In the genomic region with DNA sequence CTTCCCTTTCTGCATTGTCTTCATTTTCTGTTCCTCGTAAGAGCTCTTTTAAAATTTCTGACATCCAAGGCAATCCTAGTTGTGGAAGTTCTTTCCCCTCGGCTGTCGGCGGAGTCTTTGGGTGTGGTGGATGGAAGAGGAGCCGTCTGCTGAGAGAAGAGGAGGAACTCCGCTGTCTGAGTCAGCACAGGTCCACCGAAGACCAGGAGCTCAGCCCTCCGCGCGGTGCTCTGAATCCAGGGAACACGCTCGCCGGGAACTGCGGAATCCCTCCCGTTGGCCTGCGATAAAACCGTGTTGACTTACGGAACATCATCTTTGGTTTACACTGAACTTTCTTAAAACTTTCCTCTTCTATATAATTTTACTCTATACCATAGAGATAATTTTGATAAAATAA, we compare ENCODE assay signal across 23 cellular contexts.
"Had no signal": no experiment of that assay in that cellular context is flagged by ENCODE, and none has a peak within 500 bp of the region (broad histone marks: within the 10 kb centered on the region; RNA-seq: fewer than 3 reads in every experiment).

No MANE protein-coding gene starts in this region.

- H3K9me3 ChIP-seq: heart left ventricle, left lung, neutrophil, sigmoid colon, testis had no signal

- H3K27ac ChIP-seq: heart left ventricle, left lung, neutrophil, sigmoid colon, skin epidermis, testis, tibial nerve had no signal

- ATAC-seq: heart left ventricle; left lung; naive thymus-derived CD4-positive, alpha-beta T cell; stimulated activated naive B cell treated with anti-CD40 and anti-IgM and Interleukin-4, amounts not matched to agents 10 μg/mL and 1 μg/mL and 100 μg/mL, for 72 hours; stimulated activated naive CD8-positive, alpha-beta T cell treated with anti-CD3 and anti-CD28 coated beads, Interleukin-15, amount 100 ng/mL, for 72 hours had no signal

- H3K4me3 ChIP-seq: heart left ventricle, left lung, sigmoid colon, skin epidermis, testis, tibial nerve had no signal

- H3K36me3 Mint-ChIP-seq: stimulated activated naive B cell treated with anti-CD40 and anti-IgM and Interleukin-4, amounts not matched to agents 10 μg/mL and 1 μg/mL and 100 μg/mL, for 72 hours had no signal

- H3K4me1 ChIP-seq: heart left ventricle, left lung, sigmoid colon, testis, tibial nerve had no signal

- H3K27ac Mint-ChIP-seq: endodermal cell; naive thymus-derived CD4-positive, alpha-beta T cell; nephron progenitor cell; stimulated activated naive B cell treated with anti-CD40 and anti-IgM and Interleukin-4, amounts not matched to agents 10 μg/mL and 1 μg/mL and 100 μg/mL, for 72 hours; stimulated activated naive CD8-positive, alpha-beta T cell treated with anti-CD3 and anti-CD28 coated beads, Interleukin-15, amount 100 ng/mL, for 72 hours had no signal

- H3K36me3 ChIP-seq: heart left ventricle, left lung, neutrophil, sigmoid colon, tibial nerve had no signal

- DNase-seq: cerebellar nuclear complex; dermis blood vessel endothelial cell; effector CD4-positive, alpha-beta T cell; endodermal cell; erythroblast; foreskin melanocyte; heart left ventricle; hippocampal formation; left lung; naive thymus-derived CD4-positive, alpha-beta T cell; nephron progenitor cell; sigmoid colon; stimulated activated CD4-positive, alpha-beta T cell treated with anti-CD3 and anti-CD28 coated beads, Interleukin-2, amount 100 ng/mL, for 24 hours; stimulated activated CD4-positive, alpha-beta T cell treated with anti-CD3 and anti-CD28 coated beads, Interleukin-4, amount 100 ng/mL, for 4 hours; stimulated activated naive B cell treated with anti-CD40 and anti-IgM and Interleukin-4, amounts not matched to agents 10 μg/mL and 1 μg/mL and 100 μg/mL, for 72 hours; stimulated activated naive CD8-positive, alpha-beta T cell treated with anti-CD3 and anti-CD28 coated beads, Interleukin-15, amount 100 ng/mL, for 72 hours; testis had no signal

- H3K9me3 Mint-ChIP-seq: endodermal cell had no signal

- H3K4me3 Mint-ChIP-seq: endodermal cell; naive thymus-derived CD4-positive, alpha-beta T cell; nephron progenitor cell; stimulated activated naive B cell treated with anti-CD40 and anti-IgM and Interleukin-4, amounts not matched to agents 10 μg/mL and 1 μg/mL and 100 μg/mL, for 72 hours; stimulated activated naive CD8-positive, alpha-beta T cell treated with anti-CD3 and anti-CD28 coated beads, Interleukin-15, amount 100 ng/mL, for 72 hours had no signal

- H3K4me1 Mint-ChIP-seq: endodermal cell; naive thymus-derived CD4-positive, alpha-beta T cell; nephron progenitor cell; stimulated activated naive B cell treated with anti-CD40 and anti-IgM and Interleukin-4, amounts not matched to agents 10 μg/mL and 1 μg/mL and 100 μg/mL, for 72 hours; stimulated activated naive CD8-positive, alpha-beta T cell treated with anti-CD3 and anti-CD28 coated beads, Interleukin-15, amount 100 ng/mL, for 72 hours had no signal

- H3K27me3 ChIP-seq: heart left ventricle, neutrophil, sigmoid colon, testis, tibial nerve had no signal

- FAIRE-seq: colon, endothelial cell of umbilical vein, keratinocyte had no signal
